In the genomic region with DNA sequence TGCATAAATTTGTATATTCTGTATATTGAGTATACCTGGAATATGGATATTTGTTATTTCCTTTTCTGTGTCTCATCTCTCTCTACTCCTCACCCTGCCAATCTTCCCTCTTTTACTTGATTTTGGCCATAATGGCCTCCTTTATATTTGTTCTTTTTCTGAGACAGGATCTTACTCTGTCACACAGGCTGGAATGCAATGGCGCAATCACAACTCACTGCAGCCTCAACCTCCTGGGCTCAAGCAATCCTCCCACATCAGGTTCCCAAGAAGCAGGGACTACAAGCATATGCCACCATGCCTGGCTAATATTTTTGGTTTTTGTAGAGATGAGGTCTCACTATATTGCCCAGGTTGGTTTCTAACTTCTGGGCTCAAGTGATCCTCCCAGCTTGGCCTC, we compare ENCODE assay signal across 1 cellular context.
A peak's percentile ranks its signal among the peaks of the same experiment; 100 is the strongest.
TF ChIP-seq lines count a peak whose summit lies in the region.

No MANE protein-coding gene starts in this region.

TF ChIP-seq in K562, 482 proteins besides CTCF, POLR2A, EP300 and RAD21:
- TF ChIP-seq ZNF589 (CRISPR knock-in tag; IDR thresholded peaks at IDR 0.05; ENCODE audit: low read depth) (no peak), CEBPB (tag; IDR thresholded peaks at IDR 0.05) (0 out of 2 replicates have a peak, but pooled peaks have one; percentile 30), NCOA1 (IDR thresholded peaks at IDR 0.05; ENCODE audit: low read depth) (no peak), CREM (IDR thresholded peaks at IDR 0.05; ENCODE audit: low read depth) (no peak)
